Comparison of ENCODE assay signal across 29 cellular contexts in the genomic region with DNA sequence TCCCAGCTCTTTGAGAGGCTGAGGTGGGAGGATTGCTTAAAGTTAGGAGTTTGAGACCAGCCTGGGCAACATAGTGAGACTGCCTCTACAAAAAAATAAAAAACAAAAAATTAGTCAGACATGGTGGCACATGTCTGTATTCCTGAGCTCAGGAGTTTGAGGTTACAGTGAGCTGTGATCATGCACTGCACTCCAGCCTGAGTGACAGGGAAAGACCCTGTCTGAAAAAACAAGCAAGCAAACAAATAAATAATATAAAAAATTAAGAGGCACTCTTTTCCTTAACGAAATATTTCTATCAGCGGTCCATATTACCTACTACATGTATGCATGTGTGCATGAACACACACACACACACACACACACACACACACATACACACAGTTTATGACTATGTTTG.
"Had no signal": no experiment of that assay in that cellular context is flagged by ENCODE, and none has a peak within 500 bp of the region (broad histone marks: within the 10 kb centered on the region; RNA-seq: fewer than 3 reads in every experiment).

No MANE protein-coding gene starts in this region.

- FAIRE-seq: bronchial epithelial cell had no signal

- H3K27ac ChIP-seq: brain microvascular endothelial cell, esophagus muscularis mucosa, foreskin keratinocyte, gastrocnemius medialis, heart right ventricle, hepatocyte had no signal

- ATAC-seq: activated CD4-positive, alpha-beta T cell treated with anti-CD3 and anti-CD28 coated beads for 36 hours; activated naive CD4-positive, alpha-beta T cell treated with anti-CD3 and anti-CD28 coated beads, Interleukin-2, amount 50 U/mL, for 72 hours; activated T-cell treated with anti-CD3 and anti-CD28 coated beads, Interleukin-2, amount 50 U/mL, for 72 hours; effector memory CD8-positive, alpha-beta T cell; foreskin keratinocyte; gastrocnemius medialis; heart right ventricle had no signal

- H3K4me1 ChIP-seq: foreskin keratinocyte, gastrocnemius medialis had no signal

- H3K4me3 ChIP-seq: esophagus muscularis mucosa, gastrocnemius medialis, heart right ventricle, hepatocyte had no signal

- H3K27me3 ChIP-seq: brain microvascular endothelial cell, esophagus muscularis mucosa, foreskin keratinocyte, gastrocnemius medialis, heart right ventricle, hepatocyte had no signal

- H2AFZ ChIP-seq: hepatocyte had no signal

- H3K9me3 ChIP-seq: esophagus muscularis mucosa, gastrocnemius medialis, heart right ventricle had no signal

- DNase-seq: activated CD4-positive, alpha-beta memory T cell treated with anti-CD3 and anti-CD28 coated beads for 36 hours; activated CD4-positive, alpha-beta T cell treated with anti-CD3 and anti-CD28 coated beads for 36 hours; activated CD4-positive, alpha-beta T cell treated with anti-CD3 and anti-CD28 coated beads, Interleukin-2, amount 10 ng/mL, durations not matched to agents 24 days and 14 days; activated CD4-positive, CD25-positive, alpha-beta regulatory T cell; activated CD4-positive, CD25-positive, alpha-beta regulatory T cell treated with anti-CD3 and anti-CD28 coated beads, Interleukin-2, amount 50 U/mL, for 72 hours; activated CD8-positive, alpha-beta memory T cell treated with anti-CD3 and anti-CD28 coated beads, Interleukin-2, amount 50 U/mL, for 48 hours; activated gamma-delta T cell; activated naive CD4-positive, alpha-beta T cell; activated naive CD4-positive, alpha-beta T cell treated with anti-CD3 and anti-CD28 coated beads, Interleukin-2, amount 10 ng/mL, durations not matched to agents 7 days and 5 days; activated naive CD8-positive, alpha-beta T cell treated with anti-CD3 and anti-CD28 coated beads, Interleukin-2, amount 10 ng/mL, durations not matched to agents 7 days and 5 days; activated T-cell treated with anti-CD3 and anti-CD28 coated beads for 4 hours; activated T-cell treated with anti-CD3 and anti-CD28 coated beads, Interleukin-2, amount 50 U/mL, for 24 hours; activated T-cell treated with anti-CD3 and anti-CD28 coated beads, Interleukin-2, amount 50 U/mL, for 72 hours; amniotic stem cell; anterior cingulate cortex; brain microvascular endothelial cell; cortex of kidney; dermis blood vessel endothelial cell; effector CD4-positive, alpha-beta T cell; effector memory CD8-positive, alpha-beta T cell; erythroblast; foreskin keratinocyte; gastrocnemius medialis; heart right ventricle; T-helper 2 cell had no signal

- H3K36me3 ChIP-seq: brain microvascular endothelial cell, esophagus muscularis mucosa, gastrocnemius medialis, heart right ventricle had no signal
